ENCODE assay signal across 1 cellular context in the genomic region with DNA sequence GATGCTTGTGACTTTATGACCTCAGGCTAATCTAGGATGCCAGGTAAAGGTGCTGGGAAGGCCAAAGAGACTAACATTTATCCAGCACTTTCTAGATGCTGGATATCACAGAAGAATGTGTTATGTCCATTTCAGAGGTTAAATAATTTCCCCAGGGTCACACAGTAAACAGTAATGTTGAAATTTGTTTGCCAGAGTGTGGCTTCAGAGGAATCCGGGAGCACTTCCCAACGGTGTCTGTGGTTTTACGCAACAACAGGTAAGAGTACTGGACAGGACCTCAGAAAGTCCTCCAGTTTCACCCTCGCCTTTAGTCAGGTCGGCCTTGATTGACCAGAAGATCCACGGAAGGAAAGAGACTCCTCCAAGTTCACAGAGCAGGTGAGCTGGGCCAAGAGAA.
TF ChIP-seq lines count a peak whose summit lies in the region.

No MANE protein-coding gene starts in this region.

TF ChIP-seq in HepG2, 621 proteins besides CTCF, POLR2A, EP300 and RAD21 (continues in another document):
- TF ChIP-seq, protein P1, sequence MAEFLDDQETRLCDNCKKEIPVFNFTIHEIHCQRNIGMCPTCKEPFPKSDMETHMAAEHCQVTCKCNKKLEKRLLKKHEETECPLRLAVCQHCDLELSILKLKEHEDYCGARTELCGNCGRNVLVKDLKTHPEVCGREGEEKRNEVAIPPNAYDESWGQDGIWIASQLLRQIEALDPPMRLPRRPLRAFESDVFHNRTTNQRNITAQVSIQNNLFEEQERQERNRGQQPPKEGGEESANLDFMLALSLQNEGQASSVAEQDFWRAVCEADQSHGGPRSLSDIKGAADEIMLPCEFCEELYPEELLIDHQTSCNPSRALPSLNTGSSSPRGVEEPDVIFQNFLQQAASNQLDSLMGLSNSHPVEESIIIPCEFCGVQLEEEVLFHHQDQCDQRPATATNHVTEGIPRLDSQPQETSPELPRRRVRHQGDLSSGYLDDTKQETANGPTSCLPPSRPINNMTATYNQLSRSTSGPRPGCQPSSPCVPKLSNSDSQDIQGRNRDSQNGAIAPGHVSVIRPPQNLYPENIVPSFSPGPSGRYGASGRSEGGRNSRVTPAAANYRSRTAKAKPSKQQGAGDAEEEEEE (CRISPR knock-in tag; IDR thresholded peaks at IDR 0.05; ENCODE audit: borderline replicate concordance) = no peak
- TF ChIP-seq ZNF326 (CRISPR knock-in tag; IDR thresholded peaks at IDR 0.05; ENCODE audit: borderline replicate concordance) (no peak), RFX1 (IDR thresholded peaks at IDR 0.05) (no peak), ZNF530 (CRISPR knock-in tag; IDR thresholded peaks at IDR 0.05; ENCODE audit: low read depth) (no peak), BCL6 (CRISPR knock-in tag; IDR thresholded peaks at IDR 0.05) (peak; percentile 65), RARG (CRISPR knock-in tag; IDR thresholded peaks at IDR 0.05; ENCODE audit: low read depth) (no peak), ZNF12 (CRISPR knock-in tag; IDR thresholded peaks at IDR 0.05) (peak; percentile 47; the same call in 1 of the 2 replicates), GZF1 (CRISPR knock-in tag; IDR thresholded peaks at IDR 0.05) (no peak), NR2F6 (IDR thresholded peaks at IDR 0.05) (peak; percentile 83), NR2F6 (CRISPR knock-in tag; IDR thresholded peaks at IDR 0.05) (peak; percentile 71), KDM3A (CRISPR knock-in tag; IDR thresholded peaks at IDR 0.05; ENCODE audit: low read depth) (no peak), CAMTA2 (CRISPR knock-in tag; IDR thresholded peaks at IDR 0.05; ENCODE audit: borderline replicate concordance) (no peak), POGZ (CRISPR knock-in tag; IDR thresholded peaks at IDR 0.05) (0 out of 2 replicates have a peak, but pooled peaks have one; percentile 28), ZNF816 (CRISPR knock-in tag; IDR thresholded peaks at IDR 0.05; ENCODE audit: borderline replicate concordance) (no peak), ZEB1 (IDR thresholded peaks at IDR 0.05; ENCODE audit: insufficient replicate concordance, low read depth) (peak; percentile 65), ZNF790 (CRISPR knock-in tag; IDR thresholded peaks at IDR 0.05; ENCODE audit: borderline replicate concordance) (no peak), SP140L (CRISPR knock-in tag; IDR thresholded peaks at IDR 0.05; ENCODE audit: borderline replicate concordance) (no peak), TCF12 (IDR thresholded peaks at IDR 0.05) (no peak), TCF12 (CRISPR knock-in tag; IDR thresholded peaks at IDR 0.05) (no peak), ZFX (CRISPR knock-in tag; IDR thresholded peaks at IDR 0.05; ENCODE audit: low read depth) (no peak), PHF5A (CRISPR knock-in tag; IDR thresholded peaks at IDR 0.05; ENCODE audit: low read depth, unreplicated experiment) (no peak), ZNF33B (CRISPR knock-in tag; IDR thresholded peaks at IDR 0.05) (no peak)
- TF ChIP-seq, protein P2, sequence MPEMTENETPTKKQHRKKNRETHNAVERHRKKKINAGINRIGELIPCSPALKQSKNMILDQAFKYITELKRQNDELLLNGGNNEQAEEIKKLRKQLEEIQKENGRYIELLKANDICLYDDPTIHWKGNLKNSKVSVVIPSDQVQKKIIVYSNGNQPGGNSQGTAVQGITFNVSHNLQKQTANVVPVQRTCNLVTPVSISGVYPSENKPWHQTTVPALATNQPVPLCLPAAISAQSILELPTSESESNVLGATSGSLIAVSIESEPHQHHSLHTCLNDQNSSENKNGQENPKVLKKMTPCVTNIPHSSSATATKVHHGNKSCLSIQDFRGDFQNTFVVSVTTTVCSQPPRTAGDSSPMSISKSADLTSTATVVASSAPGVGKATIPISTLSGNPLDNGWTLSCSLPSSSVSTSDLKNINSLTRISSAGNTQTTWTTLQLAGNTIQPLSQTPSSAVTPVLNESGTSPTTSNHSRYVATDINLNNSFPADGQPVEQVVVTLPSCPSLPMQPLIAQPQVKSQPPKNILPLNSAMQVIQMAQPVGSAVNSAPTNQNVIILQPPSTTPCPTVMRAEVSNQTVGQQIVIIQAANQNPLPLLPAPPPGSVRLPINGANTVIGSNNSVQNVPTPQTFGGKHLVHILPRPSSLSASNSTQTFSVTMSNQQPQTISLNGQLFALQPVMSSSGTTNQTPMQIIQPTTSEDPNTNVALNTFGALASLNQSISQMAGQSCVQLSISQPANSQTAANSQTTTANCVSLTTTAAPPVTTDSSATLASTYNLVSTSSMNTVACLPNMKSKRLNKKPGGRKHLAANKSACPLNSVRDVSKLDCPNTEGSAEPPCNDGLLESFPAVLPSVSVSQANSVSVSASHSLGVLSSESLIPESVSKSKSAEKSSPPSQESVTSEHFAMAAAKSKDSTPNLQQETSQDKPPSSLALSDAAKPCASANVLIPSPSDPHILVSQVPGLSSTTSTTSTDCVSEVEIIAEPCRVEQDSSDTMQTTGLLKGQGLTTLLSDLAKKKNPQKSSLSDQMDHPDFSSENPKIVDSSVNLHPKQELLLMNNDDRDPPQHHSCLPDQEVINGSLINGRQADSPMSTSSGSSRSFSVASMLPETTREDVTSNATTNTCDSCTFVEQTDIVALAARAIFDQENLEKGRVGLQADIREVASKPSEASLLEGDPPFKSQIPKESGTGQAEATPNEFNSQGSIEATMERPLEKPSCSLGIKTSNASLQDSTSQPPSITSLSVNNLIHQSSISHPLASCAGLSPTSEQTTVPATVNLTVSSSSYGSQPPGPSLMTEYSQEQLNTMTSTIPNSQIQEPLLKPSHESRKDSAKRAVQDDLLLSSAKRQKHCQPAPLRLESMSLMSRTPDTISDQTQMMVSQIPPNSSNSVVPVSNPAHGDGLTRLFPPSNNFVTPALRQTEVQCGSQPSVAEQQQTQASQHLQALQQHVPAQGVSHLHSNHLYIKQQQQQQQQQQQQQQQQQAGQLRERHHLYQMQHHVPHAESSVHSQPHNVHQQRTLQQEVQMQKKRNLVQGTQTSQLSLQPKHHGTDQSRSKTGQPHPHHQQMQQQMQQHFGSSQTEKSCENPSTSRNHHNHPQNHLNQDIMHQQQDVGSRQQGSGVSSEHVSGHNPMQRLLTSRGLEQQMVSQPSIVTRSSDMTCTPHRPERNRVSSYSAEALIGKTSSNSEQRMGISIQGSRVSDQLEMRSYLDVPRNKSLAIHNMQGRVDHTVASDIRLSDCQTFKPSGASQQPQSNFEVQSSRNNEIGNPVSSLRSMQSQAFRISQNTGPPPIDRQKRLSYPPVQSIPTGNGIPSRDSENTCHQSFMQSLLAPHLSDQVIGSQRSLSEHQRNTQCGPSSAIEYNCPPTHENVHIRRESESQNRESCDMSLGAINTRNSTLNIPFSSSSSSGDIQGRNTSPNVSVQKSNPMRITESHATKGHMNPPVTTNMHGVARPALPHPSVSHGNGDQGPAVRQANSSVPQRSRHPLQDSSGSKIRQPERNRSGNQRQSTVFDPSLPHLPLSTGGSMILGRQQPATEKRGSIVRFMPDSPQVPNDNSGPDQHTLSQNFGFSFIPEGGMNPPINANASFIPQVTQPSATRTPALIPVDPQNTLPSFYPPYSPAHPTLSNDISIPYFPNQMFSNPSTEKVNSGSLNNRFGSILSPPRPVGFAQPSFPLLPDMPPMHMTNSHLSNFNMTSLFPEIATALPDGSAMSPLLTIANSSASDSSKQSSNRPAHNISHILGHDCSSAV (CRISPR knock-in tag; IDR thresholded peaks at IDR 0.05; ENCODE audit: borderline replicate concordance) = no peak
- TF ChIP-seq, protein P3, sequence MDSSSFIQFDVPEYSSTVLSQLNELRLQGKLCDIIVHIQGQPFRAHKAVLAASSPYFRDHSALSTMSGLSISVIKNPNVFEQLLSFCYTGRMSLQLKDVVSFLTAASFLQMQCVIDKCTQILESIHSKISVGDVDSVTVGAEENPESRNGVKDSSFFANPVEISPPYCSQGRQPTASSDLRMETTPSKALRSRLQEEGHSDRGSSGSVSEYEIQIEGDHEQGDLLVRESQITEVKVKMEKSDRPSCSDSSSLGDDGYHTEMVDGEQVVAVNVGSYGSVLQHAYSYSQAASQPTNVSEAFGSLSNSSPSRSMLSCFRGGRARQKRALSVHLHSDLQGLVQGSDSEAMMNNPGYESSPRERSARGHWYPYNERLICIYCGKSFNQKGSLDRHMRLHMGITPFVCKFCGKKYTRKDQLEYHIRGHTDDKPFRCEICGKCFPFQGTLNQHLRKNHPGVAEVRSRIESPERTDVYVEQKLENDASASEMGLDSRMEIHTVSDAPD (CRISPR knock-in tag; IDR thresholded peaks at IDR 0.05) = no peak
- TF ChIP-seq, protein P4, sequence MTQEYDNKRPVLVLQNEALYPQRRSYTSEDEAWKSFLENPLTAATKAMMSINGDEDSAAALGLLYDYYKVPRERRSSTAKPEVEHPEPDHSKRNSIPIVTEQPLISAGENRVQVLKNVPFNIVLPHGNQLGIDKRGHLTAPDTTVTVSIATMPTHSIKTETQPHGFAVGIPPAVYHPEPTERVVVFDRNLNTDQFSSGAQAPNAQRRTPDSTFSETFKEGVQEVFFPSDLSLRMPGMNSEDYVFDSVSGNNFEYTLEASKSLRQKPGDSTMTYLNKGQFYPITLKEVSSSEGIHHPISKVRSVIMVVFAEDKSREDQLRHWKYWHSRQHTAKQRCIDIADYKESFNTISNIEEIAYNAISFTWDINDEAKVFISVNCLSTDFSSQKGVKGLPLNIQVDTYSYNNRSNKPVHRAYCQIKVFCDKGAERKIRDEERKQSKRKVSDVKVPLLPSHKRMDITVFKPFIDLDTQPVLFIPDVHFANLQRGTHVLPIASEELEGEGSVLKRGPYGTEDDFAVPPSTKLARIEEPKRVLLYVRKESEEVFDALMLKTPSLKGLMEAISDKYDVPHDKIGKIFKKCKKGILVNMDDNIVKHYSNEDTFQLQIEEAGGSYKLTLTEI (CRISPR knock-in tag; conservative IDR thresholded peaks at IDR 0.05) = no peak
- TF ChIP-seq, protein P5, sequence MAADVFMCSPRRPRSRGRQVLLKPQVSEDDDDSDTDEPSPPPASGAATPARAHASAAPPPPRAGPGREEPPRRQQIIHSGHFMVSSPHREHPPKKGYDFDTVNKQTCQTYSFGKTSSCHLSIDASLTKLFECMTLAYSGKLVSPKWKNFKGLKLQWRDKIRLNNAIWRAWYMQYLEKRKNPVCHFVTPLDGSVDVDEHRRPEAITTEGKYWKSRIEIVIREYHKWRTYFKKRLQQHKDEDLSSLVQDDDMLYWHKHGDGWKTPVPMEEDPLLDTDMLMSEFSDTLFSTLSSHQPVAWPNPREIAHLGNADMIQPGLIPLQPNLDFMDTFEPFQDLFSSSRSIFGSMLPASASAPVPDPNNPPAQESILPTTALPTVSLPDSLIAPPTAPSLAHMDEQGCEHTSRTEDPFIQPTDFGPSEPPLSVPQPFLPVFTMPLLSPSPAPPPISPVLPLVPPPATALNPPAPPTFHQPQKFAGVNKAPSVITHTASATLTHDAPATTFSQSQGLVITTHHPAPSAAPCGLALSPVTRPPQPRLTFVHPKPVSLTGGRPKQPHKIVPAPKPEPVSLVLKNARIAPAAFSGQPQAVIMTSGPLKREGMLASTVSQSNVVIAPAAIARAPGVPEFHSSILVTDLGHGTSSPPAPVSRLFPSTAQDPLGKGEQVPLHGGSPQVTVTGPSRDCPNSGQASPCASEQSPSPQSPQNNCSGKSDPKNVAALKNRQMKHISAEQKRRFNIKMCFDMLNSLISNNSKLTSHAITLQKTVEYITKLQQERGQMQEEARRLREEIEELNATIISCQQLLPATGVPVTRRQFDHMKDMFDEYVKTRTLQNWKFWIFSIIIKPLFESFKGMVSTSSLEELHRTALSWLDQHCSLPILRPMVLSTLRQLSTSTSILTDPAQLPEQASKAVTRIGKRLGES (CRISPR knock-in tag; IDR thresholded peaks at IDR 0.05; ENCODE audit: borderline replicate concordance) = no peak
- TF ChIP-seq, protein P6, sequence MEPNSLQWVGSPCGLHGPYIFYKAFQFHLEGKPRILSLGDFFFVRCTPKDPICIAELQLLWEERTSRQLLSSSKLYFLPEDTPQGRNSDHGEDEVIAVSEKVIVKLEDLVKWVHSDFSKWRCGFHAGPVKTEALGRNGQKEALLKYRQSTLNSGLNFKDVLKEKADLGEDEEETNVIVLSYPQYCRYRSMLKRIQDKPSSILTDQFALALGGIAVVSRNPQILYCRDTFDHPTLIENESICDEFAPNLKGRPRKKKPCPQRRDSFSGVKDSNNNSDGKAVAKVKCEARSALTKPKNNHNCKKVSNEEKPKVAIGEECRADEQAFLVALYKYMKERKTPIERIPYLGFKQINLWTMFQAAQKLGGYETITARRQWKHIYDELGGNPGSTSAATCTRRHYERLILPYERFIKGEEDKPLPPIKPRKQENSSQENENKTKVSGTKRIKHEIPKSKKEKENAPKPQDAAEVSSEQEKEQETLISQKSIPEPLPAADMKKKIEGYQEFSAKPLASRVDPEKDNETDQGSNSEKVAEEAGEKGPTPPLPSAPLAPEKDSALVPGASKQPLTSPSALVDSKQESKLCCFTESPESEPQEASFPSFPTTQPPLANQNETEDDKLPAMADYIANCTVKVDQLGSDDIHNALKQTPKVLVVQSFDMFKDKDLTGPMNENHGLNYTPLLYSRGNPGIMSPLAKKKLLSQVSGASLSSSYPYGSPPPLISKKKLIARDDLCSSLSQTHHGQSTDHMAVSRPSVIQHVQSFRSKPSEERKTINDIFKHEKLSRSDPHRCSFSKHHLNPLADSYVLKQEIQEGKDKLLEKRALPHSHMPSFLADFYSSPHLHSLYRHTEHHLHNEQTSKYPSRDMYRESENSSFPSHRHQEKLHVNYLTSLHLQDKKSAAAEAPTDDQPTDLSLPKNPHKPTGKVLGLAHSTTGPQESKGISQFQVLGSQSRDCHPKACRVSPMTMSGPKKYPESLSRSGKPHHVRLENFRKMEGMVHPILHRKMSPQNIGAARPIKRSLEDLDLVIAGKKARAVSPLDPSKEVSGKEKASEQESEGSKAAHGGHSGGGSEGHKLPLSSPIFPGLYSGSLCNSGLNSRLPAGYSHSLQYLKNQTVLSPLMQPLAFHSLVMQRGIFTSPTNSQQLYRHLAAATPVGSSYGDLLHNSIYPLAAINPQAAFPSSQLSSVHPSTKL (CRISPR knock-in tag; IDR thresholded peaks at IDR 0.05) = peak; percentile 86
- TF ChIP-seq, protein P7, sequence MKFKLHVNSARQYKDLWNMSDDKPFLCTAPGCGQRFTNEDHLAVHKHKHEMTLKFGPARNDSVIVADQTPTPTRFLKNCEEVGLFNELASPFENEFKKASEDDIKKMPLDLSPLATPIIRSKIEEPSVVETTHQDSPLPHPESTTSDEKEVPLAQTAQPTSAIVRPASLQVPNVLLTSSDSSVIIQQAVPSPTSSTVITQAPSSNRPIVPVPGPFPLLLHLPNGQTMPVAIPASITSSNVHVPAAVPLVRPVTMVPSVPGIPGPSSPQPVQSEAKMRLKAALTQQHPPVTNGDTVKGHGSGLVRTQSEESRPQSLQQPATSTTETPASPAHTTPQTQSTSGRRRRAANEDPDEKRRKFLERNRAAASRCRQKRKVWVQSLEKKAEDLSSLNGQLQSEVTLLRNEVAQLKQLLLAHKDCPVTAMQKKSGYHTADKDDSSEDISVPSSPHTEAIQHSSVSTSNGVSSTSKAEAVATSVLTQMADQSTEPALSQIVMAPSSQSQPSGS (CRISPR knock-in tag; IDR thresholded peaks at IDR 0.05) = 0 out of 2 replicates have a peak, but pooled peaks have one; percentile 51
- TF ChIP-seq, protein P8, sequence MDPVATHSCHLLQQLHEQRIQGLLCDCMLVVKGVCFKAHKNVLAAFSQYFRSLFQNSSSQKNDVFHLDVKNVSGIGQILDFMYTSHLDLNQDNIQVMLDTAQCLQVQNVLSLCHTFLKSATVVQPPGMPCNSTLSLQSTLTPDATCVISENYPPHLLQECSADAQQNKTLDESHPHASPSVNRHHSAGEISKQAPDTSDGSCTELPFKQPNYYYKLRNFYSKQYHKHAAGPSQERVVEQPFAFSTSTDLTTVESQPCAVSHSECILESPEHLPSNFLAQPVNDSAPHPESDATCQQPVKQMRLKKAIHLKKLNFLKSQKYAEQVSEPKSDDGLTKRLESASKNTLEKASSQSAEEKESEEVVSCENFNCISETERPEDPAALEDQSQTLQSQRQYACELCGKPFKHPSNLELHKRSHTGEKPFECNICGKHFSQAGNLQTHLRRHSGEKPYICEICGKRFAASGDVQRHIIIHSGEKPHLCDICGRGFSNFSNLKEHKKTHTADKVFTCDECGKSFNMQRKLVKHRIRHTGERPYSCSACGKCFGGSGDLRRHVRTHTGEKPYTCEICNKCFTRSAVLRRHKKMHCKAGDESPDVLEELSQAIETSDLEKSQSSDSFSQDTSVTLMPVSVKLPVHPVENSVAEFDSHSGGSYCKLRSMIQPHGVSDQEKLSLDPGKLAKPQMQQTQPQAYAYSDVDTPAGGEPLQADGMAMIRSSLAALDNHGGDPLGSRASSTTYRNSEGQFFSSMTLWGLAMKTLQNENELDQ (CRISPR knock-in tag; IDR thresholded peaks at IDR 0.05; ENCODE audit: borderline replicate concordance) = no peak
